7 cellular contexts compared by ENCODE assay signal in genomic region chr16:54185045-54185444, GRCh38.
"Had no signal": no experiment of that assay in that cellular context is flagged by ENCODE, and none has a peak within 500 bp of the region (broad histone marks: within the 10 kb centered on the region; RNA-seq: fewer than 3 reads in every experiment).

No MANE protein-coding gene starts in this region.

- H3K9ac ChIP-seq: KMS-11 had no signal

- H3K27ac ChIP-seq: HL-60, KMS-11 had no signal

- DNase-seq: IMR-90, KBM-7, KG1 had no signal

- H3K4me3 ChIP-seq: K562 had no signal

- FAIRE-seq: HTR-8/SVneo, K562 had no signal

- H3K4me2 ChIP-seq: KMS-11 had no signal

- ATAC-seq: K562 had no signal
